13 cellular contexts compared by ENCODE assay signal in the genomic region with DNA sequence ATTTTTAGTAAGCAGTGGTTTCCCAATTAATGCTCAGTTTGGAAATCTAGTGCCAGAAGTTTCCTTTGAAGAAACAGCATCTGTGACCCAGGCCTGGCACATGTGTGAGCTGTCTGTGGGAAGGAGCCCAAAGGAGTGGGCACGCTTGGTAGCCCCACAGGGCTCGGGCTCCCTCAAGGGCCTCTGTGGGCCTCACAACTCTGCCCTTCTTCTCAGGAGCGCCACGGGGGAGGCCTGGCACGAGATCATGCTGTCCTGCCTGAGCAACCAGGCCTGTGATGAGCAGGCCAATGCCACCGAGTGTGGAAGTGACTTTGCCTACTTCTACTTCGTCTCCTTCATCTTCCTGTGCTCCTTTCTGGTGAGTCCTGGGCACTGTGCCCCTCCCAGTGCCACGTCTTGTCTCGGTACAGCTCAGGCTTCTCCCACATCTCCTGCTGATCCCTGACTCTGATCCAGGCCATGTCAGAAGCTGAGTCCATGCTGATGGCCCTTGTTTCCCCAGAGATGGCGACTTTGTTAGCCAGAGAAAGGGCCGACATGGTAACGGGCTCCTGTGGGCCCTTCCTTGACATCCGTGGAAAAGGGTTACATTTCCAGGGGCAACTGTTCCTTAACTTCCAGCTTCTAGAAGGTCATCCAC.
"Had no signal": no experiment of that assay in that cellular context is flagged by ENCODE, and none has a peak within 500 bp of the region (broad histone marks: within the 10 kb centered on the region; RNA-seq: fewer than 3 reads in every experiment).

No MANE protein-coding gene starts in this region.

- H3K27ac ChIP-seq: brain microvascular endothelial cell, esophagus squamous epithelium, SJSA1, transverse colon had no signal

- H3K9me3 ChIP-seq: esophagus squamous epithelium, SJSA1, transverse colon had no signal

- DNase-seq: activated gamma-delta T cell; activated naive CD8-positive, alpha-beta T cell treated with anti-CD3 and anti-CD28 coated beads for 36 hours; brain microvascular endothelial cell; esophagus squamous epithelium; foreskin fibroblast; immature natural killer cell; left cardiac atrium; T-helper 9 cell; transverse colon had no signal

- H3K27me3 ChIP-seq: brain microvascular endothelial cell, SJSA1, transverse colon had no signal

- H3K4me1 ChIP-seq: esophagus squamous epithelium, SJSA1, transverse colon had no signal

- H3K9me3 Mint-ChIP-seq: activated naive CD8-positive, alpha-beta T cell treated with anti-CD3 and anti-CD28 coated beads for 36 hours; stimulated activated effector memory CD8-positive, alpha-beta T cell treated with anti-CD3 and anti-CD28 coated beads, Interleukin-12 subunit alpha, Interleukin-12 subunit beta, amount 100 ng/mL, for 72 hours had no signal

- H3K4me1 Mint-ChIP-seq: activated naive CD8-positive, alpha-beta T cell treated with anti-CD3 and anti-CD28 coated beads for 36 hours; immature natural killer cell; stimulated activated effector memory CD8-positive, alpha-beta T cell treated with anti-CD3 and anti-CD28 coated beads, Interleukin-12 subunit alpha, Interleukin-12 subunit beta, amount 100 ng/mL, for 72 hours had no signal

- H3K36me3 ChIP-seq: brain microvascular endothelial cell, esophagus squamous epithelium, SJSA1, transverse colon had no signal

- H3K36me3 Mint-ChIP-seq: activated naive CD8-positive, alpha-beta T cell treated with anti-CD3 and anti-CD28 coated beads for 36 hours; immature natural killer cell; naive thymus-derived CD8-positive, alpha-beta T cell; stimulated activated effector memory CD8-positive, alpha-beta T cell treated with anti-CD3 and anti-CD28 coated beads, Interleukin-12 subunit alpha, Interleukin-12 subunit beta, amount 100 ng/mL, for 72 hours had no signal

- H3K4me3 Mint-ChIP-seq: activated naive CD8-positive, alpha-beta T cell treated with anti-CD3 and anti-CD28 coated beads for 36 hours; immature natural killer cell; naive thymus-derived CD8-positive, alpha-beta T cell; stimulated activated effector memory CD8-positive, alpha-beta T cell treated with anti-CD3 and anti-CD28 coated beads, Interleukin-12 subunit alpha, Interleukin-12 subunit beta, amount 100 ng/mL, for 72 hours had no signal

- ATAC-seq: left cardiac atrium; naive thymus-derived CD8-positive, alpha-beta T cell had no signal

- FAIRE-seq: endometrium had no signal

- H3K4me3 ChIP-seq: esophagus squamous epithelium, SJSA1, transverse colon had no signal

- H3K27ac Mint-ChIP-seq: activated naive CD8-positive, alpha-beta T cell treated with anti-CD3 and anti-CD28 coated beads for 36 hours; immature natural killer cell; stimulated activated effector memory CD8-positive, alpha-beta T cell treated with anti-CD3 and anti-CD28 coated beads, Interleukin-12 subunit alpha, Interleukin-12 subunit beta, amount 100 ng/mL, for 72 hours had no signal
